ENCODE assay signal across 9 cellular contexts in genomic region chr22:30423296-30423958, GRCh38. TPM values are rescaled to one million over a fixed set of nuclear protein-coding genes. Genes with fewer than 3 reads are reported as not detected.
A peak's percentile ranks its signal among the peaks of the same experiment; 100 is the strongest.
DNase-seq lines count a peak whose midpoint lies in the region; ATAC-seq and TF ChIP-seq lines count a peak whose summit lies in the region.
"Had no signal": no experiment of that assay in that cellular context is flagged by ENCODE, and none has a peak within 500 bp of the region (broad histone marks: within the 10 kb centered on the region; RNA-seq: fewer than 3 reads in every experiment).

No MANE protein-coding gene starts in this region.

- H3K27me3 ChIP-seq in Panc1 (ENCODE audit: control insufficient read depth, insufficient read depth, low read length) (no peaks in the 10 kb centered on the region), iPS-18a (ENCODE audit: control insufficient read depth, insufficient read depth, low read length) (no peaks in the 10 kb centered on the region)

- DNase-seq in Panc1 (ENCODE audit: low read depth, low spot score) (no peak), NCI-H1048 (lab: John Stamatoyannopoulos, UW) (no peak), NAMALWA (ENCODE audit: low spot score) (no peak)
- DNase-seq in stimulated activated CD4-positive, alpha-beta T cell treated with anti-CD3 and anti-CD28 coated beads, Interleukin-12 subunit alpha, Interleukin-12 subunit beta, amount 100 ng/mL, for 4 hours, result peak; percentile 56

- CTCF ChIA-PET in Panc1 (lab: Charles Lee), result interaction anchor here (0.7 to 1.2 kb wide), 2 partner anchors 27 to 31 kb away, joined by 4 read pairs; partner anchors contain the start of gene SEC14L2

- H3K27ac ChIP-seq in Panc1 (ENCODE audit: low read length) (peak overlapping the region; percentile 91), adipose tissue (ENCODE audit: low read depth, low read length) (peak overlapping the region; percentile 90), iPS-18a (ENCODE audit: low read length) (peak overlapping the region; percentile 92)

- peaks cover 24% of the 10 kb centered on the region for H3K4me1 ChIP-seq in Panc1 (ENCODE audit: control insufficient read depth, insufficient read depth, low read length)
- H3K4me1 ChIP-seq in iPS-18a (ENCODE audit: control insufficient read depth, low read depth, low read length), result peaks cover 19% of the 10 kb centered on the region

- H3K9me3 ChIP-seq in Panc1 (ENCODE audit: control insufficient read depth, insufficient read depth, low read depth, low read length) (no peaks in the 10 kb centered on the region), iPS-18a (ENCODE audit: control insufficient read depth, low read depth, low read length) (no peaks in the 10 kb centered on the region)

- peak overlapping the region; percentile 62 to 69 for H3K4me3 ChIP-seq in Panc1 (ENCODE audit: low read depth in 2 of 2, low read length in 2 of 2)
- peak overlapping the region; percentile 89 for H3K4me3 ChIP-seq in iPS-18a (ENCODE audit: low read length)

- in situ Hi-C loops in Panc1 (cut with HindIII; ENCODE audit: low pct_unique_long_range_greater_than_20kb, low sequenced_read_pairs), result no loop called here

- H3K36me3 ChIP-seq in Panc1 (ENCODE audit: control insufficient read depth, insufficient read depth, low read length), result no peaks in the 10 kb centered on the region; the same call in 1 of the 2 replicates
- peaks cover 14% of the 10 kb centered on the region for H3K36me3 ChIP-seq in iPS-18a (ENCODE audit: control insufficient read depth, low read depth, low read length)

- intact Hi-C loops in Panc1 (cut with micrococcal nuclease; ENCODE audit: unreplicated experiment), result no loop called here

- peak overlapping the region; percentile 95 for H3K9ac ChIP-seq in iPS-18a (ENCODE audit: low read length)

- no TSS peak for BruUV-seq in Panc1 (replicated peaks; lab: Mats Ljungman, UMichigan)

- TF ChIP-seq CTCF in Panc1 (IDR thresholded peaks at IDR 0.05), result no peak

- ATAC-seq in GM18873 (IDR thresholded peaks at IDR 0.05; ENCODE audit: low FRiP score, unreplicated experiment) (peak; percentile 26), HG02885 (IDR thresholded peaks at IDR 0.05; ENCODE audit: poor library complexity, unreplicated experiment) (peak; percentile 26), Panc1 (peak; percentile 57)

- WGBS in adipose tissue, 3 donors, result 0% methylated on average over 45 of the region's 45 CpGs

- POLR2A ChIA-PET in Panc1 (lab: Charles Lee), result interaction anchor here (0.6 to 1.3 kb wide), 5 partner anchors 10 to 216 kb away, joined by 3 to 5 read pairs (median 3); no protein-coding TSS in a partner anchor

RNA-seq across cellular contexts. Expression of gene MTFP1, which starts 2.1 kb away (rescaled TPM):
- 21.5 TPM for total RNA-seq in Panc1 (2021; ENCODE audit: unreplicated experiment)
- polyA plus RNA-seq in Panc1 (2012; ENCODE audit: insufficient read length), result 43.6 TPM
- polyA plus RNA-seq in adipose tissue, result 10 to 100 TPM; 12.7 to 20.4 (median 20.4) TPM

RNA-seq across cellular contexts. Expression of gene SEC14L2, which starts 26.6 kb away (rescaled TPM):
- 10.7 TPM for total RNA-seq in Panc1 (2021; ENCODE audit: unreplicated experiment)
- polyA plus RNA-seq in Panc1 (2012; ENCODE audit: insufficient read length), result 7.2 TPM
- 1 to 10 TPM; 2.7 to 3.8 (median 3.6) TPM for polyA plus RNA-seq in adipose tissue

RNA-seq across cellular contexts. Expression of gene RNF215, which starts 36.2 kb away (rescaled TPM):
- total RNA-seq in Panc1 (2021; ENCODE audit: unreplicated experiment), result 35.8 TPM
- polyA plus RNA-seq in Panc1 (2012; ENCODE audit: insufficient read length), result 37.7 TPM
- polyA plus RNA-seq in adipose tissue, result 10 to 100 TPM in 2 of 3 donors, 1 to 10 TPM in 1; 6.7 to 11.2 (median 11.1) TPM

RNA-seq across cellular contexts. Expression of gene SEC14L3, which starts 48.4 kb away (rescaled TPM):
- total RNA-seq in Panc1 (2021; ENCODE audit: unreplicated experiment), result not detected
- not detected for polyA plus RNA-seq in Panc1 (2012; ENCODE audit: insufficient read length)
- not detected for polyA plus RNA-seq in adipose tissue
- total RNA-seq: lung microvascular endothelial cell had no signal
